In the genomic region with DNA sequence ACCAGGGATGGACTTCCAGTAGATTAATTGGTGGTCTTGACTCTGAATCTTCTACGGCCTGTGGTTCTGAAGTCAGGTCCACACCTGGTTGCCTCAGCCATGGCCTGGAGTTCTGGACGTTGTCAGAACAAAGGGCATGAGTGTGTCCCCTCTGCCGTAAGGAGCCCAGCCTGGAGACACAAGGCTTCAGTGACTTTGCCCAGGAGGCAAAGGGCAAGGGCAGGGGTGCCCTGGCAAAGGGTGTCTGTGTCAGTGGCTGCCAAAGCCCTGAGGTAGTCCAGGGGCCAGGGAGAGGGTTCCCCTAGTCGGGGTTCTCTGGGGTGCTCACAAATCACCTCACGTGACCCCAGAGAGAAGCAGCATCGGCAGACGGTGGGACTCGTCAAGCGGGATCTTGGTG, we compare ENCODE assay signal across 24 cellular contexts.
"Had no signal": no experiment of that assay in that cellular context is flagged by ENCODE, and none has a peak within 500 bp of the region (broad histone marks: within the 10 kb centered on the region; RNA-seq: fewer than 3 reads in every experiment).

No MANE protein-coding gene starts in this region.

- H3K79me2 ChIP-seq: parathyroid adenoma had no signal

- H3K27ac ChIP-seq: dorsolateral prefrontal cortex, epithelial cell of prostate, esophagus muscularis mucosa, gastrocnemius medialis, heart right ventricle, left ventricle myocardium inferior, lower lobe of right lung, parathyroid adenoma, psoas muscle, stomach, thoracic aorta, transverse colon, uterus had no signal

- H3K4me3 ChIP-seq: dorsolateral prefrontal cortex, esophagus muscularis mucosa, gastrocnemius medialis, heart right ventricle, left ventricle myocardium inferior, lower lobe of right lung, psoas muscle, stomach, thoracic aorta, transverse colon, uterus had no signal

- H3K4me1 Mint-ChIP-seq: memory B cell, naive B cell, nephron had no signal

- DNase-seq: cortex of kidney; dorsolateral prefrontal cortex; effector memory CD4-positive, alpha-beta T cell; gastrocnemius medialis; heart right ventricle; hypothalamus; left ventricle myocardium inferior; lower lobe of right lung; naive B cell; occipital lobe; psoas muscle; small intestine; stimulated activated CD4-positive, alpha-beta T cell treated with anti-CD3 and anti-CD28 coated beads, Interleukin-12 subunit alpha, Interleukin-12 subunit beta, amount 100 ng/mL, for 4 hours; stimulated activated naive CD4-positive, alpha-beta T cell; stomach; substantia nigra; transverse colon; uterus had no signal

- H3K36me3 Mint-ChIP-seq: memory B cell, naive B cell had no signal

- H3K9ac ChIP-seq: parathyroid adenoma had no signal

- H3K36me3 ChIP-seq: esophagus muscularis mucosa, gastrocnemius medialis, heart right ventricle, left ventricle myocardium inferior, lower lobe of right lung, stomach, thoracic aorta, transverse colon, uterus had no signal

- H3K27me3 ChIP-seq: esophagus muscularis mucosa, gastrocnemius medialis, heart right ventricle, stomach, transverse colon, uterus had no signal

- H3K9me3 ChIP-seq: esophagus muscularis mucosa, gastrocnemius medialis, lower lobe of right lung, psoas muscle, stomach, thoracic aorta, transverse colon, uterus had no signal

- H3K27ac Mint-ChIP-seq: memory B cell, naive B cell had no signal

- ATAC-seq: gastrocnemius medialis, psoas muscle had no signal

- H2AFZ ChIP-seq: parathyroid adenoma had no signal

- H3K4me3 Mint-ChIP-seq: memory B cell, nephron had no signal

- H3K4me1 ChIP-seq: gastrocnemius medialis, lower lobe of right lung, parathyroid adenoma, psoas muscle, stomach, transverse colon, uterus had no signal
